ENCODE assay signal across 17 cellular contexts in the genomic region with DNA sequence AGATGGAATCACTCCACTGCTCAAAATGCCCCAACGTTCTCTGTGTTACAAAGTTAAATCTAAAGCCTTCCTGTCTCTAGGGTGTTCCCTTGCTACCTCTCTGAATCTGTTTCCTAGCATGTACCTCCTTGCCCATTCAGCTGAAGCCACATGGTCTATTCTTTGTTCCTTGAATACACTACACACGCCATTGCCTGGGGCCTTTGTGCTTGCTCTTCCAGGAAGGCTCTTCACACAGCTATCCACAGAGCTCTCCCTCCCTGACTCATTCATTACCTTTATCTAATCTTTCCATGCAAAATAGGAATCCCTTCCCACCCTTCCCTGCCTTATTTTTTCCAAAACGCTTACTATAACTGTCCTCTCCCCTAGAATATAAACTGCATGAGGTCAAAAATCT.
DNase-seq lines count a peak whose midpoint lies in the region; ATAC-seq, FAIRE-seq and TF ChIP-seq lines count a peak whose summit lies in the region.
"Had no signal": no experiment of that assay in that cellular context is flagged by ENCODE, and none has a peak within 500 bp of the region (broad histone marks: within the 10 kb centered on the region; RNA-seq: fewer than 3 reads in every experiment).

No MANE protein-coding gene starts in this region.

- no peaks in the 10 kb centered on the region for H3K9me2 ChIP-seq in HCT116 (ENCODE audit: insufficient read depth)

- RAD21 ChIA-PET in HCT116 (lab: Charles Lee; ENCODE audit: low non-redundant PET in 1 of 2, low total read pairs in 2 of 2, uncharacterized antibody in 2 of 2, unreplicated experiment in 2 of 2): no interaction called here

- ATAC-seq in HCT116 (no peak), esophagus mucosa (peak; percentile 86)

- no peaks in the 10 kb centered on the region; the same call in none of the 2 replicates for H3K79me2 ChIP-seq in HCT116 (ENCODE audit: insufficient read depth, low read length)

- DNase-seq in HCT116 (ENCODE audit: low read depth, low spot score) (no peak), RPMI7951 (ENCODE audit: low read depth) (peak; percentile 88), renal cortical epithelial cell (ENCODE audit: low read depth) (peak; percentile 35), GM12892 (ENCODE audit: insufficient read length) (no peak), C1 segment of cervical spinal cord (lab: John Stamatoyannopoulos, UW) (no peak), T1000 (lab: John Stamatoyannopoulos, UW) (no peak)
- DNase-seq: activated B cell treated with CpG ODN at 0.5 μM for 24 hours; activated naive CD4-positive, alpha-beta T cell treated with anti-CD3 and anti-CD28 coated beads, Interleukin-2, amount 50 U/mL, for 16 hours; CD4-positive, alpha-beta memory T cell; cerebellar nuclear complex; left lung; naive B cell; NCI-H1092 treated with DMSO at 0.1 percent for 48 hours; stimulated activated CD4-positive, alpha-beta T cell treated with anti-CD3 and anti-CD28 coated beads, Interleukin-1b, Interleukin-23, amount 100 ng/mL, for 48 hours; thyroid gland had no signal

- intact Hi-C loops in HCT116 (cut with micrococcal nuclease): no loop called here

- no peaks in the 10 kb centered on the region for H3K9me3 ChIP-seq in HCT116 (ENCODE audit: control insufficient read depth in 1 of 2, insufficient read depth in 1 of 2, low read depth in 1 of 2, low read length in 2 of 2)
- H3K9me3 ChIP-seq: left lung, right atrium auricular region, thyroid gland had no signal

- no peak overlapping the region for H3K27ac ChIP-seq in HCT116 (ENCODE audit: low read depth, low read length)
- H3K27ac ChIP-seq: left lung, right atrium auricular region, thyroid gland had no signal

- no TSS peak for BruUV-seq in HCT116 (replicated peaks; lab: Mats Ljungman, UMichigan)

- CTCF ChIA-PET in HCT116 (lab: Charles Lee): no interaction called here

- H3K36me3 ChIP-seq in HCT116 (ENCODE audit: control insufficient read depth in 1 of 2, insufficient read depth in 2 of 2, low read length in 2 of 2): no peaks in the 10 kb centered on the region
- H3K36me3 ChIP-seq: left lung, right atrium auricular region, thyroid gland had no signal

- peak overlapping the region; percentile 32; the same call in 1 of the 2 replicates for H3K4me2 ChIP-seq in HCT116 (ENCODE audit: low read length)

- no peak overlapping the region for H3K9ac ChIP-seq in HCT116 (ENCODE audit: low read length)

- no peaks in the 10 kb centered on the region for H4K20me1 ChIP-seq in HCT116 (ENCODE audit: insufficient read depth)

- no peak for FAIRE-seq in GM12892 (lab: Jason Lieb, UNC)

- TF ChIP-seq CTCF in HCT116 (IDR thresholded peaks at IDR 0.05 in 2 of 3, conservative IDR thresholded peaks at IDR 0.05 in 1 of 3; ENCODE audit: borderline replicate concordance in 1 of 3, insufficient read depth in 1 of 3, low read depth in 2 of 3, low read length in 2 of 3): no peak

- POLR2A ChIA-PET in HCT116 (lab: Charles Lee): no interaction called here

- H3K27me3 ChIP-seq in HCT116 (ENCODE audit: insufficient read depth, low read length): no peaks in the 10 kb centered on the region
- H3K27me3 ChIP-seq: left lung, right atrium auricular region, thyroid gland had no signal

- H2AFZ ChIP-seq in HCT116 (ENCODE audit: low read depth, low read length, poor library complexity, severe bottlenecking): no peak overlapping the region

- peaks cover 18 to 38% of the 10 kb centered on the region in 2 experiments for H3K4me1 ChIP-seq in HCT116 (ENCODE audit: control insufficient read depth in 1 of 2, insufficient read depth in 2 of 2, low read length in 2 of 2)
- H3K4me1 ChIP-seq: right atrium auricular region, thyroid gland had no signal

- no peak for TF ChIP-seq POLR2A in HCT116 (IDR thresholded peaks at IDR 0.05; ENCODE audit: borderline replicate concordance, extremely low read depth, insufficient read depth, insufficient read length)
- TF ChIP-seq POLR2A in GM12892 (IDR thresholded peaks at IDR 0.05; ENCODE audit: low read depth, low read length): no peak

- no peak for TF ChIP-seq RAD21 in HCT116 (IDR thresholded peaks at IDR 0.05; ENCODE audit: low read depth)

- H3K4me3 ChIP-seq in HCT116 (replicated peaks in 1 of 2; ENCODE audit: low read depth in 1 of 2, low read length in 2 of 2): no peak overlapping the region
- H3K4me3 ChIP-seq: left lung, right atrium auricular region, thyroid gland had no signal

TF ChIP-seq in HCT116, 20 proteins besides CTCF, POLR2A, EP300 and RAD21:
- TF ChIP-seq EGR1 (IDR thresholded peaks at IDR 0.05; ENCODE audit: low read depth) (no peak), EZH2phosphoT487 (IDR thresholded peaks at IDR 0.05; ENCODE audit: borderline replicate concordance) (no peak), ZFX (IDR thresholded peaks at IDR 0.05) (no peak), FOSL1 (IDR thresholded peaks at IDR 0.05; ENCODE audit: low read depth) (no peak), POLR2AphosphoS5 (IDR thresholded peaks at IDR 0.05; ENCODE audit: low read depth, low read length) (no peak), SIN3A (IDR thresholded peaks at IDR 0.05; ENCODE audit: low read depth) (no peak)

Comparison
In these comparisons a context has a peak if more than half of its experiments do, and no peak if none do; other contexts are left out.
1. DNase-seq: peak in RPMI7951 (single experiment) and renal cortical epithelial cell (single experiment); none in HCT116 (single experiment), GM12892 (single experiment), C1 segment of cervical spinal cord (0 of 14) and T1000 (single experiment).